In genomic region chr12:38137716-38138115, GRCh38 we compare ENCODE assay signal across 21 cellular contexts.
DNase-seq lines count a peak whose midpoint lies in the region; ATAC-seq, FAIRE-seq and TF ChIP-seq lines count a peak whose summit lies in the region.
"Had no signal": no experiment of that assay in that cellular context is flagged by ENCODE, and none has a peak within 500 bp of the region (broad histone marks: within the 10 kb centered on the region; RNA-seq: fewer than 3 reads in every experiment).

No MANE protein-coding gene starts in this region.

- no peak for DNase-seq in activated naive CD8-positive, alpha-beta T cell treated with anti-CD3 and anti-CD28 coated beads, Interleukin-2, amount 50 U/mL, for 24 hours
- DNase-seq in PC-3 (no peak), keratinocyte (ENCODE audit: low read depth, low spot score) (no peak), UCSD-AML1 (lab: John Stamatoyannopoulos, UW; ENCODE audit: unreplicated experiment) (no peak), dorsolateral prefrontal cortex (no peak)
- DNase-seq in activated CD8-positive, alpha-beta memory T cell treated with anti-CD3 and anti-CD28 coated beads, Interleukin-2, amount 10 ng/mL, durations not matched to agents 7 days and 5 days = no peak
- DNase-seq: activated gamma-delta T cell; DMS153; NCI-H1930; NK-92 treated with Interleukin-12 subunit alpha and Interleukin-12 subunit beta, amount 100 ng/mL, for 24 hours; occipital lobe; RPMI8226 had no signal

- no peaks in the 10 kb centered on the region for H3K9me1 ChIP-seq in keratinocyte (ENCODE audit: control insufficient read depth, extremely low read depth, insufficient read depth, low read length)

- intact Hi-C loops in PC-3 (cut with micrococcal nuclease) (loop anchor here (1.0 to 10.0 kb wide), 6 partner anchors 80 to 767 kb away; partner anchors contain the start of genes ALG10B and CPNE8), dorsolateral prefrontal cortex (cut with DNase I) (loop anchor here (2.0 to 10.0 kb wide), 4 partner anchors 179 to 1137 kb away; partner anchors contain the start of gene ALG10B (in 2 of the 2))

- no peaks in the 10 kb centered on the region for H3K36me3 Mint-ChIP-seq in activated naive CD8-positive, alpha-beta T cell
- no peaks in the 10 kb centered on the region for H3K36me3 Mint-ChIP-seq in activated naive CD8-positive, alpha-beta T cell treated with anti-CD3 and anti-CD28 coated beads, Interleukin-2, amount 50 U/mL, for 24 hours (ENCODE audit: low read depth)
- H3K36me3 Mint-ChIP-seq in stimulated activated memory B cell treated with anti-CD40 and anti-IgM and Interleukin-4, amounts not matched to agents 10 μg/mL and 1 μg/mL and 100 μg/mL, for 72 hours = no peaks in the 10 kb centered on the region
- no peaks in the 10 kb centered on the region for H3K36me3 Mint-ChIP-seq in activated CD8-positive, alpha-beta memory T cell treated with anti-CD3 and anti-CD28 coated beads, Interleukin-2, amount 10 ng/mL, durations not matched to agents 7 days and 5 days

- no TSS peak for BruUV-seq in PC-3 (replicated peaks; lab: Mats Ljungman, UMichigan)

- H3K4me3 Mint-ChIP-seq in activated naive CD8-positive, alpha-beta T cell = peak overlapping the region; percentile 87
- H3K4me3 Mint-ChIP-seq in activated naive CD8-positive, alpha-beta T cell treated with anti-CD3 and anti-CD28 coated beads, Interleukin-2, amount 50 U/mL, for 24 hours = no peak overlapping the region
- no peak overlapping the region for H3K4me3 Mint-ChIP-seq in stimulated activated memory B cell treated with anti-CD40 and anti-IgM and Interleukin-4, amounts not matched to agents 10 μg/mL and 1 μg/mL and 100 μg/mL, for 72 hours
- H3K4me3 Mint-ChIP-seq in activated CD8-positive, alpha-beta memory T cell treated with anti-CD3 and anti-CD28 coated beads, Interleukin-2, amount 10 ng/mL, durations not matched to agents 7 days and 5 days = no peak overlapping the region

- H3K9ac ChIP-seq in PC-3 (ENCODE audit: low read length) (no peak overlapping the region), keratinocyte (ENCODE audit: control insufficient read depth, extremely low read depth, insufficient read depth, low read length) (no peak overlapping the region)

- peaks cover 9% of the 10 kb centered on the region for H3K4me1 Mint-ChIP-seq in activated naive CD8-positive, alpha-beta T cell (ENCODE audit: low read depth)
- H3K4me1 Mint-ChIP-seq in activated naive CD8-positive, alpha-beta T cell treated with anti-CD3 and anti-CD28 coated beads, Interleukin-2, amount 50 U/mL, for 24 hours = peaks cover 5% of the 10 kb centered on the region
- peaks cover 11% of the 10 kb centered on the region for H3K4me1 Mint-ChIP-seq in stimulated activated memory B cell treated with anti-CD40 and anti-IgM and Interleukin-4, amounts not matched to agents 10 μg/mL and 1 μg/mL and 100 μg/mL, for 72 hours
- H3K4me1 Mint-ChIP-seq in activated CD8-positive, alpha-beta memory T cell treated with anti-CD3 and anti-CD28 coated beads, Interleukin-2, amount 10 ng/mL, durations not matched to agents 7 days and 5 days = peaks cover 9% of the 10 kb centered on the region

- H3K4me3 ChIP-seq in PC-3 (ENCODE audit: low read length) (peak overlapping the region; percentile 77; the same call in 1 of the 2 replicates), keratinocyte (ENCODE audit: control insufficient read depth in 2 of 3, extremely low read depth in 1 of 3, insufficient read depth in 2 of 3, low read depth in 1 of 3, low read length in 3 of 3) (no peak overlapping the region), dorsolateral prefrontal cortex (peak overlapping the region in 26 of 59 donors; percentile 38 to 77 (median 59))

- H3K36me3 ChIP-seq in PC-3 (ENCODE audit: low read depth, low read length) (no peaks in the 10 kb centered on the region), keratinocyte (ENCODE audit: control insufficient read depth in 2 of 2, extremely low read depth in 1 of 2, insufficient read depth in 2 of 2, low read length in 2 of 2) (no peaks in the 10 kb centered on the region)
- H3K36me3 ChIP-seq: adrenal gland, thyroid gland had no signal

- H3K9me3 ChIP-seq in PC-3 (ENCODE audit: low read length) = no peaks in the 10 kb centered on the region
- H3K9me3 ChIP-seq in keratinocyte (ENCODE audit: control insufficient read depth, low read depth, low read length) = no peaks in the 10 kb centered on the region
- H3K9me3 ChIP-seq: adrenal gland, thyroid gland had no signal

- dilution Hi-C loops in keratinocyte (cut with MboI; ENCODE audit: extremely low pct_ligation_motif_present, low sequenced_read_pairs) = no loop called here

- no peak for TF ChIP-seq CTCF in PC-3 (conservative IDR thresholded peaks at IDR 0.05; ENCODE audit: low read depth, low read length)
- TF ChIP-seq CTCF in keratinocyte (optimal IDR thresholded peaks at IDR 0.05 in 1 of 3, IDR thresholded peaks at IDR 0.05 in 1 of 3, conservative IDR thresholded peaks at IDR 0.05 in 1 of 3; ENCODE audit: extremely low read depth in 1 of 3, insufficient read depth in 2 of 3, low read length in 3 of 3) = no peak
- no peak for TF ChIP-seq CTCF in dorsolateral prefrontal cortex (IDR thresholded peaks at IDR 0.05 in 54 of 56, conservative IDR thresholded peaks at IDR 0.05 in 2 of 56; ENCODE audit: low read depth in 1 of 56, partially characterized antibody in 56 of 56)

- no peak overlapping the region for H3K27ac ChIP-seq in PC-3 (ENCODE audit: low read length)
- H3K27ac ChIP-seq in keratinocyte (ENCODE audit: control insufficient read depth, insufficient read depth, low read length) = no peak overlapping the region
- no peak overlapping the region for H3K27ac ChIP-seq in dorsolateral prefrontal cortex
- H3K27ac ChIP-seq: adrenal gland had no signal

- peaks cover 6% of the 10 kb centered on the region for H3K27me3 Mint-ChIP-seq in activated naive CD8-positive, alpha-beta T cell
- H3K27me3 Mint-ChIP-seq in activated naive CD8-positive, alpha-beta T cell treated with anti-CD3 and anti-CD28 coated beads, Interleukin-2, amount 50 U/mL, for 24 hours = peaks cover 6% of the 10 kb centered on the region
- H3K27me3 Mint-ChIP-seq in stimulated activated memory B cell treated with anti-CD40 and anti-IgM and Interleukin-4, amounts not matched to agents 10 μg/mL and 1 μg/mL and 100 μg/mL, for 72 hours = peaks cover 23% of the 10 kb centered on the region
- H3K27me3 Mint-ChIP-seq in activated CD8-positive, alpha-beta memory T cell treated with anti-CD3 and anti-CD28 coated beads, Interleukin-2, amount 10 ng/mL, durations not matched to agents 7 days and 5 days = peaks cover 5% of the 10 kb centered on the region

- H3K4me1 ChIP-seq in PC-3 (ENCODE audit: insufficient read depth, low read length) (peaks cover 11% of the 10 kb centered on the region), keratinocyte (ENCODE audit: control insufficient read depth, extremely low read depth, insufficient read depth, low read length) (no peaks in the 10 kb centered on the region)
- H3K4me1 ChIP-seq: adrenal gland had no signal

- no peak overlapping the region for H3K27ac Mint-ChIP-seq in activated naive CD8-positive, alpha-beta T cell
- no peak overlapping the region for H3K27ac Mint-ChIP-seq in activated naive CD8-positive, alpha-beta T cell treated with anti-CD3 and anti-CD28 coated beads, Interleukin-2, amount 50 U/mL, for 24 hours
- no peak overlapping the region for H3K27ac Mint-ChIP-seq in stimulated activated memory B cell treated with anti-CD40 and anti-IgM and Interleukin-4, amounts not matched to agents 10 μg/mL and 1 μg/mL and 100 μg/mL, for 72 hours
- H3K27ac Mint-ChIP-seq in activated CD8-positive, alpha-beta memory T cell treated with anti-CD3 and anti-CD28 coated beads, Interleukin-2, amount 10 ng/mL, durations not matched to agents 7 days and 5 days = no peak overlapping the region
- H3K27ac Mint-ChIP-seq: CD4-positive, alpha-beta T cell had no signal

- no peaks in the 10 kb centered on the region for H4K20me1 ChIP-seq in PC-3 (ENCODE audit: low read length)
- H4K20me1 ChIP-seq in keratinocyte (ENCODE audit: control insufficient read depth, extremely low read depth, insufficient read depth, low read length) = no peaks in the 10 kb centered on the region

- no peaks in the 10 kb centered on the region for H3F3A ChIP-seq in PC-3 (ENCODE audit: low read length, unreplicated experiment)

- FAIRE-seq in keratinocyte (lab: Jason Lieb, UNC) = no peak
- FAIRE-seq: bronchial epithelial cell, GM12891, H1 had no signal

- no peak for ATAC-seq in activated naive CD8-positive, alpha-beta T cell treated with anti-CD3 and anti-CD28 coated beads, Interleukin-2, amount 50 U/mL, for 24 hours
- no peak for ATAC-seq in PC-3
- ATAC-seq in stimulated activated memory B cell treated with anti-CD40 and anti-IgM and Interleukin-4, amounts not matched to agents 10 μg/mL and 1 μg/mL and 100 μg/mL, for 72 hours = peak; percentile 20
- no peak for ATAC-seq in activated CD8-positive, alpha-beta memory T cell treated with anti-CD3 and anti-CD28 coated beads, Interleukin-2, amount 10 ng/mL, durations not matched to agents 7 days and 5 days

- CTCF ChIA-PET in PC-3 (lab: Charles Lee) = interaction anchor here (0.6 kb wide), 1 partner anchor 81 kb away, joined by 3 read pairs; no protein-coding TSS in a partner anchor
- CTCF ChIA-PET in activated CD8-positive, alpha-beta memory T cell treated with anti-CD3 and anti-CD28 coated beads, Interleukin-2, amount 10 ng/mL, durations not matched to agents 7 days and 5 days (lab: Charles Lee) = interaction anchor here (2.1 kb wide), 1 partner anchor 178 kb away, joined by 14 read pairs; the partner anchor contains the start of gene ALG10B

- H3K4me2 ChIP-seq in PC-3 (ENCODE audit: low read length) (peak overlapping the region; percentile 91), keratinocyte (ENCODE audit: control insufficient read depth, extremely low read depth, insufficient read depth, low read depth, low read length) (peak overlapping the region; percentile 86)

- no peaks in the 10 kb centered on the region for H3K9me2 ChIP-seq in PC-3 (replicated peaks; ENCODE audit: low read length)

- no peaks in the 10 kb centered on the region for H3K9me3 Mint-ChIP-seq in activated naive CD8-positive, alpha-beta T cell (ENCODE audit: low read depth)
- no peaks in the 10 kb centered on the region for H3K9me3 Mint-ChIP-seq in activated naive CD8-positive, alpha-beta T cell treated with anti-CD3 and anti-CD28 coated beads, Interleukin-2, amount 50 U/mL, for 24 hours
- no peaks in the 10 kb centered on the region for H3K9me3 Mint-ChIP-seq in stimulated activated memory B cell treated with anti-CD40 and anti-IgM and Interleukin-4, amounts not matched to agents 10 μg/mL and 1 μg/mL and 100 μg/mL, for 72 hours
- H3K9me3 Mint-ChIP-seq in activated CD8-positive, alpha-beta memory T cell treated with anti-CD3 and anti-CD28 coated beads, Interleukin-2, amount 10 ng/mL, durations not matched to agents 7 days and 5 days (ENCODE audit: low read depth) = no peaks in the 10 kb centered on the region
- H3K9me3 Mint-ChIP-seq: CD4-positive, alpha-beta T cell; dendritic cell treated with granulocyte-macrophage colony-stimulating factor and Interleukin-4, amounts not matched to agents 40 ng/mL and 50 ng/mL, for 4 days had no signal

- H3K79me2 ChIP-seq in PC-3 (ENCODE audit: low read length) (no peaks in the 10 kb centered on the region), keratinocyte (ENCODE audit: control insufficient read depth, insufficient read depth, low read length) (no peaks in the 10 kb centered on the region)

- POLR2A ChIA-PET in PC-3 (lab: Charles Lee; ENCODE audit: unreplicated experiment) = interaction anchor here (0.6 kb wide), 1 partner anchor 82 kb away, joined by 7 read pairs; no protein-coding TSS in a partner anchor

- H3K27me3 ChIP-seq in PC-3 (ENCODE audit: low read length) (no peaks in the 10 kb centered on the region), keratinocyte (ENCODE audit: control insufficient read depth, extremely low read depth, insufficient read depth, low read length) (no peaks in the 10 kb centered on the region), dorsolateral prefrontal cortex (peaks cover 0 to 18% (median 0%) of the 10 kb centered on the region in 45 donors)
- H3K27me3 ChIP-seq: thyroid gland had no signal

- peak overlapping the region; percentile 97 for H2AFZ ChIP-seq in PC-3 (ENCODE audit: low read length)
- peak overlapping the region; percentile 97 for H2AFZ ChIP-seq in keratinocyte (ENCODE audit: control insufficient read depth, low read length)
